1 cellular context compared by ENCODE assay signal in genomic region chr10:95459446-95459845, GRCh38.
A peak's percentile ranks its signal among the peaks of the same experiment; 100 is the strongest.
TF ChIP-seq lines count a peak whose summit lies in the region.

No MANE protein-coding gene starts in this region.

TF ChIP-seq in HepG2, 621 proteins besides CTCF, POLR2A, EP300 and RAD21 (continued from another document):
- TF ChIP-seq ZNF646 (CRISPR knock-in tag; IDR thresholded peaks at IDR 0.05) (no peak), SOX6 (IDR thresholded peaks at IDR 0.05) (no peak), SOX6 (CRISPR knock-in tag; IDR thresholded peaks at IDR 0.05) (peak; percentile 13; the same call in 1 of the 2 replicates), ZNF264 (CRISPR knock-in tag; IDR thresholded peaks at IDR 0.05) (no peak), ZNF235 (CRISPR knock-in tag; IDR thresholded peaks at IDR 0.05; ENCODE audit: borderline replicate concordance) (no peak), TRAFD1 (CRISPR knock-in tag; IDR thresholded peaks at IDR 0.05; ENCODE audit: borderline replicate concordance) (no peak), ZNF292 (CRISPR knock-in tag; IDR thresholded peaks at IDR 0.05; ENCODE audit: borderline replicate concordance, low read depth) (peak; percentile 34; the same call in 1 of the 2 replicates), TEAD3 (CRISPR knock-in tag; optimal IDR thresholded peaks at IDR 0.05; ENCODE audit: borderline replicate concordance) (peak; percentile 46), CBX2 (IDR thresholded peaks at IDR 0.05; ENCODE audit: low read depth, low read length) (no peak), CBX2 (CRISPR knock-in tag; IDR thresholded peaks at IDR 0.05; ENCODE audit: low read depth) (no peak), ZNF768 (CRISPR knock-in tag; IDR thresholded peaks at IDR 0.05) (no peak), ZNF687 (CRISPR knock-in tag; IDR thresholded peaks at IDR 0.05) (peak; percentile 10; the same call in 1 of the 2 replicates), ZNF232 (CRISPR knock-in tag; IDR thresholded peaks at IDR 0.05; ENCODE audit: borderline replicate concordance) (peak; percentile 20; the same call in 1 of the 2 replicates), ASH2L (IDR thresholded peaks at IDR 0.05; ENCODE audit: insufficient read length, low read depth, low read length) (peak; percentile 3), HIVEP1 (CRISPR knock-in tag; IDR thresholded peaks at IDR 0.05) (no peak), PAF1 (CRISPR knock-in tag; IDR thresholded peaks at IDR 0.05) (no peak)
